8 cellular contexts compared by ENCODE assay signal in the genomic region with DNA sequence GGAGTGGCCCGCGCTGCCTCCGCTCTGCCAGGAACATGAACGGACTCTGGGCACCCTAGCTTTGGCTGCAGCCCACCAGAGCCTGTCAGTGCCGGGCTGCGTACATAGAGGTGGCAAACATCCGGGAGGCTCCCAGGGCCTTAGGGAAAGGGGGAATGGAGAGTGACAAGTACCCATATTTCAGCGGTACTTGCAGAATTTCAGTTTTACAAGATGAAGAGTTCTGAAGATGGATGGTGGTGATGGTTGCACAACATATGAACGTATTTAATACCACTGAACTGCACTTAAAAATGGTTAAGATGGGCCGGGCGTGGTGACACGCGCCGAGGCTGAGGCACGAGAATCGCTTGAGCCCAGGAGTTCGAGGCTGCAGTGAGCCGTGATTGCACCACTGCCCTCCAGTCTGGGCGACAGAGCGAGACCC. TPM values are rescaled to one million over a fixed set of nuclear protein-coding genes. Genes with fewer than 3 reads are reported as not detected.
DNase-seq lines count a peak whose midpoint lies in the region; ATAC-seq, FAIRE-seq and TF ChIP-seq lines count a peak whose summit lies in the region.

No MANE protein-coding gene starts in this region.

- no peak for FAIRE-seq in GM12891 (lab: Jason Lieb, UNC)

- ATAC-seq in GM19324 (IDR thresholded peaks at IDR 0.05; ENCODE audit: low FRiP score, unreplicated experiment) (no peak), GM21723 (IDR thresholded peaks at IDR 0.05; ENCODE audit: unreplicated experiment) (no peak)

- no peaks in the 10 kb centered on the region for H3K9me3 ChIP-seq in SJSA1 (replicated peaks)

- TF ChIP-seq CTCF in fibroblast of mammary gland (conservative IDR thresholded peaks at IDR 0.05; ENCODE audit: control insufficient read depth, insufficient read depth, low read depth, low read length) (no peak), retinal pigment epithelial cell (conservative IDR thresholded peaks at IDR 0.05; ENCODE audit: low read depth, low read length) (no peak)

- TF ChIP-seq POLR2A in GM12891 (IDR thresholded peaks at IDR 0.05; ENCODE audit: low read depth, low read length): peak; percentile 49

- H3K27ac ChIP-seq in SJSA1: 0 out of 2 replicates have a peak overlapping the region, but pooled peaks have one; percentile 77

- H3K27me3 ChIP-seq in SJSA1 (replicated peaks): no peaks in the 10 kb centered on the region

- H3K4me3 ChIP-seq in SJSA1 (peak overlapping the region; percentile 65), fibroblast of mammary gland (ENCODE audit: control insufficient read depth, low read depth, low read length) (peak overlapping the region; percentile 92), retinal pigment epithelial cell (ENCODE audit: low read length) (peak overlapping the region; percentile 70)

- DNase-seq in GM12891 (ENCODE audit: insufficient read length, low spot score): no peak
- DNase-seq in SJSA1 (ENCODE audit: low read depth in 1 of 2, low spot score in 2 of 2): no peak
- peak; percentile 69 for DNase-seq in fibroblast of mammary gland (ENCODE audit: low read depth)
- no peak for DNase-seq in retinal pigment epithelial cell (ENCODE audit: low read depth)
- no peak for DNase-seq in putamen (ENCODE audit: low spot score)
- DNase-seq in NCI-H187 treated with DMSO at 0.1 percent for 48 hours (lab: John Stamatoyannopoulos, UW): no peak

- H3K36me3 ChIP-seq in SJSA1: peaks cover 8% of the 10 kb centered on the region

- H3K4me1 ChIP-seq in SJSA1 (replicated peaks): peaks cover 14% of the 10 kb centered on the region

TF ChIP-seq in GM12891, 5 proteins besides CTCF, POLR2A, EP300 and RAD21:
- no peak for TF ChIP-seq POLR2AphosphoS5 (IDR thresholded peaks at IDR 0.05; ENCODE audit: low read depth, low read length)
- TF ChIP-seq POU2F2 (IDR thresholded peaks at IDR 0.05; ENCODE audit: low read depth, low read length): 0 out of 2 replicates have a peak, but pooled peaks have one; percentile 10
- no peak for TF ChIP-seq PAX5 (IDR thresholded peaks at IDR 0.05; ENCODE audit: insufficient read depth, low read length, severe bottlenecking)
- no peak for TF ChIP-seq TAF1 (IDR thresholded peaks at IDR 0.05; ENCODE audit: low read depth, low read length)

RNA-seq across cellular contexts. Expression of a gene that starts 0.9 kb away (rescaled TPM):
- 118 TPM for polyA plus RNA-seq in GM12891 (2012; ENCODE audit: low read depth, missing spikeins)
- total RNA-seq in SJSA1 (2014; rRNA removed; shearing (Covaris generic)): 118 and 125 TPM in 2 replicates

RNA-seq across cellular contexts. Expression of a gene that starts 20.6 kb away (rescaled TPM):
- 60.5 TPM for polyA plus RNA-seq in GM12891 (2012; ENCODE audit: low read depth, missing spikeins)
- total RNA-seq in SJSA1 (2014; rRNA removed; shearing (Covaris generic)): 192 and 219 TPM in 2 replicates

RNA-seq across cellular contexts. Expression of a gene that starts 51.6 kb away (rescaled TPM):
- polyA plus RNA-seq in GM12891 (2012; ENCODE audit: low read depth, missing spikeins): 93.4 TPM
- total RNA-seq in SJSA1 (2014; rRNA removed; shearing (Covaris generic)): 130 and 179 TPM in 2 replicates
